1 cellular context compared by ENCODE assay signal in genomic region chr10:75107756-75108683, GRCh38.
TF ChIP-seq lines count a peak whose summit lies in the region.

No MANE protein-coding gene starts in this region.

TF ChIP-seq in HEK293T, 16 proteins besides CTCF, POLR2A, EP300 and RAD21 (continued from another document):
- TF ChIP-seq ZNF384 (IDR thresholded peaks at IDR 0.05) (no peak), BHLHE40 (IDR thresholded peaks at IDR 0.05; ENCODE audit: borderline replicate concordance) (no peak), ELF4 (IDR thresholded peaks at IDR 0.05) (no peak), LEF1 (IDR thresholded peaks at IDR 0.05; ENCODE audit: borderline replicate concordance) (no peak), SP1 (IDR thresholded peaks at IDR 0.05) (no peak), TARDBP (IDR thresholded peaks at IDR 0.05) (no peak)
